16 cellular contexts compared by ENCODE assay signal in genomic region chr3:150806436-150806835, GRCh38. TPM values are rescaled to one million over a fixed set of nuclear protein-coding genes. Genes with fewer than 3 reads are reported as not detected.
DNase-seq lines count a peak whose midpoint lies in the region; ATAC-seq lines count a peak whose summit lies in the region.
"Had no signal": no experiment of that assay in that cellular context is flagged by ENCODE, and none has a peak within 500 bp of the region (broad histone marks: within the 10 kb centered on the region; RNA-seq: fewer than 3 reads in every experiment).

No MANE protein-coding gene starts in this region.

- H3K9ac ChIP-seq in HUES48 (ENCODE audit: low read depth, low read length) = 0 out of 2 replicates have a peak overlapping the region, but pooled peaks have one; percentile 2

- H3K9me3 ChIP-seq in HUES48 (ENCODE audit: control insufficient read depth, insufficient read depth, low read length) (no peaks in the 10 kb centered on the region), ectodermal cell (ENCODE audit: control insufficient read depth, low read length) (no peaks in the 10 kb centered on the region)
- H3K9me3 ChIP-seq: SJCRH30 had no signal

- H3K4me1 ChIP-seq in HUES48 (ENCODE audit: control insufficient read depth, insufficient read depth, low read length) (peaks cover 31% of the 10 kb centered on the region), ectodermal cell (ENCODE audit: control insufficient read depth, insufficient read depth, low read length) (peaks cover 20% of the 10 kb centered on the region)
- H3K4me1 ChIP-seq: SJCRH30 had no signal

- H3K36me3 Mint-ChIP-seq in T-cell = no peaks in the 10 kb centered on the region

- no peaks in the 10 kb centered on the region for H3K9me3 Mint-ChIP-seq in T-cell

- CTCF ChIA-PET in T-cell (lab: Charles Lee) = interaction anchor here (0.5 to 0.9 kb wide), 3 partner anchors 86 to 148 kb away, joined by 3 to 4 read pairs (median 3); no protein-coding TSS in a partner anchor

- peaks cover 0 to 9% of the 10 kb centered on the region in 2 donors for H3K27me3 Mint-ChIP-seq in T-cell

- POLR2A ChIA-PET in T-cell (lab: Charles Lee) = interaction anchor here in 1 of 2 donors (0.6 kb wide), 1 partner anchor 350 kb away, joined by 3 read pairs; no protein-coding TSS in a partner anchor

- H3K36me3 ChIP-seq in HUES48 (ENCODE audit: control insufficient read depth, insufficient read depth, low read length) (no peaks in the 10 kb centered on the region), ectodermal cell (ENCODE audit: control insufficient read depth, insufficient read depth, low read length) (no peaks in the 10 kb centered on the region)
- H3K36me3 ChIP-seq: SJCRH30 had no signal

- no peak overlapping the region for H3K4me3 Mint-ChIP-seq in T-cell

- H3K27me3 ChIP-seq in HUES48 (ENCODE audit: control insufficient read depth, insufficient read depth, low read length) = 0 out of 2 replicates have a peak, but pooled peaks cover 4% of the 10 kb centered on the region
- H3K27me3 ChIP-seq in ectodermal cell (ENCODE audit: control insufficient read depth, insufficient read depth, low read length, poor library complexity, severe bottlenecking) = no peaks in the 10 kb centered on the region
- H3K27me3 ChIP-seq: SJCRH30 had no signal

- WGBS in ectodermal cell, 2 experiments = 38 to 46% methylated on average over 3 of the region's 3 CpGs

- peak overlapping the region; percentile 87 for H3K27ac ChIP-seq in HUES48 (ENCODE audit: low read depth, low read length)
- H3K27ac ChIP-seq in ectodermal cell (ENCODE audit: insufficient read depth, low read depth, low read length, poor library complexity, severe bottlenecking) = peak overlapping the region; percentile 22
- H3K27ac ChIP-seq: SJCRH30 had no signal

- H3K27ac Mint-ChIP-seq in T-cell = no peak overlapping the region

- no peak for ATAC-seq in HG02973 (IDR thresholded peaks at IDR 0.05; ENCODE audit: unreplicated experiment)
- ATAC-seq in T-cell (replicated peaks in 1 of 4) = no peak
- ATAC-seq in GM18502 (IDR thresholded peaks at IDR 0.05; ENCODE audit: poor library complexity, unreplicated experiment) = no peak
- ATAC-seq: PC-3 had no signal

- no peaks in the 10 kb centered on the region for H3K4me1 Mint-ChIP-seq in T-cell

- peak; percentile 34 for DNase-seq in COR-L47 (lab: John Stamatoyannopoulos, UW)
- DNase-seq in iPS-NIHi11 (ENCODE audit: low spot score) = peak; percentile 38
- DNase-seq in T-cell = no peak
- DNase-seq: C1 segment of cervical spinal cord, DMS 273 treated with DMSO at 0.1 percent for 48 hours, NCI-H1048, NCI-H1694, NCI-H2107, NCI-H446, NCI-H774, PC-3, SJCRH30 had no signal

- H3K4me3 ChIP-seq in HUES48 (ENCODE audit: low read depth, low read length) = peak overlapping the region; percentile 15; the same call in 1 of the 2 replicates
- H3K4me3 ChIP-seq in ectodermal cell (ENCODE audit: insufficient read depth, low read depth, low read length) = no peak overlapping the region
- H3K4me3 ChIP-seq: SJCRH30 had no signal

RNA-seq across cellular contexts. Expression of gene SIAH2, which starts 43.5 kb away (rescaled TPM):
- polyA plus RNA-seq in ectodermal cell (2013, experiment 1 of 4) = 18.8 TPM
- polyA plus RNA-seq in ectodermal cell (2013, experiment 2 of 4) = 15.0 TPM
- polyA plus RNA-seq in ectodermal cell (2013, experiment 3 of 4) = 13.3 TPM
- 14.0 TPM for polyA plus RNA-seq in ectodermal cell (2013, experiment 4 of 4)
- total RNA-seq in T-cell = 10 to 100 TPM; 24.5 to 40.3 (median 26.4) TPM

Comparison
In these comparisons a context has a peak if more than half of its experiments do, and no peak if none do; other contexts are left out.
1. DNase-seq: peak in COR-L47 (single experiment) and iPS-NIHi11 (single experiment); none in T-cell (0 of 34).